In the genomic region with DNA sequence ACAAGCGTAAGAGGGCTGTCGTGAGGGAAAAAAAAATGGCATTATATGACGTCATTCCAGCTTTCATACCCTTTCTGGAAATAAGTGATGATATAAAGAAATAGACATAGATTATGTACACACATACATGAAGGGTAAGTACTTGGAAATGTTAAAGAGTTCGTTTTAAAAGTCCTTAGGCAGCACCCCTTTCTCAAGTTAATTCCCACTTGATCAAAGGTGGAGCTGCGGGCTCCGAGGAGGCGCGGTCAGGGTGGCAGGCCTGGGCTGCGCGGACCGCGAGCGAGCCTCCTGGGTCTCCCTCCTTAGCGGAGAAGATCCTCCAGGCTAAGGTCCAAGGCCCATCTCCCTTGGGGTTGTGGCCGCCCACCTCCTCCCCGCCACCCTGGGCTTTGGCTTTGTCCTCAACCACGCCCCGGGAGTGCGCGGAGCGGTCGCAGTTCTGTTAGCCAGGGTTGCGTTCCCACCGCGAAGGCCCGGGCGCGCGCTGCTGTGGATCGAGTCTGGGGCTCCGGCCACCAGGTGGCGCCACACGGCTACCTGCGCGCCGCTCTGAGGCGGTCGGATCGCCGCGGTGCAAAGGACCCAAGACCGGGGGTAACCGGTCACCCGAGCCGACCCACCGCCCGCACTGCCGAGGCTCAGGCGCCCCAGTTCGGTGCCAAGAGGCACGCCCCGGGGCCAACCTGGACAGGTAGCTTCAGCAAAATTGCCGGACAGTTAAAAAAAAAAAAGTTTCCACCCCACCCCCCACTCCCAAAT, we compare ENCODE assay signal across 8 cellular contexts.
DNase-seq lines count a peak whose midpoint lies in the region; ATAC-seq, FAIRE-seq and TF ChIP-seq lines count a peak whose summit lies in the region.

No MANE protein-coding gene starts in this region.

- ATAC-seq in HG03342 (IDR thresholded peaks at IDR 0.05; ENCODE audit: unreplicated experiment): peak; percentile 40

- H3K27ac ChIP-seq in A673 (ENCODE audit: low read depth, low read length, poor library complexity, severe bottlenecking) (no peak overlapping the region), muscle layer of colon (ENCODE audit: low read depth, low read length) (peak overlapping the region; percentile 80)

- DNase-seq in A673 (ENCODE audit: low spot score): peak; percentile 84
- peak; percentile 58 for DNase-seq in GM18507 (ENCODE audit: extremely low spot score, insufficient read length, low read depth)
- peak; percentile 9 for DNase-seq in NOMO-1 treated with DMSO at 0.1 percent for 48 hours (lab: John Stamatoyannopoulos, UW; ENCODE audit: unreplicated experiment)
- DNase-seq in activated T-cell treated with anti-CD3 and anti-CD28 coated beads for 1 hour (ENCODE audit: low read depth): peak; percentile 79
- DNase-seq in epithelial cell of proximal tubule (ENCODE audit: low read depth): no peak
- DNase-seq in stimulated activated CD8-positive, alpha-beta memory T cell treated with anti-CD3 and anti-CD28 coated beads, Interleukin-4, amount 100 ng/mL, for 48 hours: peak; percentile 93

- H3K9ac ChIP-seq in muscle layer of colon (ENCODE audit: low read length): peak overlapping the region; percentile 84

- TF ChIP-seq CTCF in A673 (conservative IDR thresholded peaks at IDR 0.05; ENCODE audit: low read depth, low read length) (peak; percentile 93), epithelial cell of proximal tubule (conservative IDR thresholded peaks at IDR 0.05; ENCODE audit: low read depth, low read length) (peak; percentile 74)

- H3K27me3 ChIP-seq in A673 (replicated peaks; ENCODE audit: insufficient read depth, low read depth, low read length, poor library complexity): no peaks in the 10 kb centered on the region
- H3K27me3 ChIP-seq in muscle layer of colon (ENCODE audit: control insufficient read depth in 1 of 2, insufficient read depth in 2 of 2, low read length in 2 of 2): no peaks in the 10 kb centered on the region

- FAIRE-seq in GM18507 (lab: Jason Lieb, UNC): peak; percentile 65

- CTCF ChIA-PET in A673 (lab: Charles Lee): interaction anchor here (0.5 to 0.7 kb wide), 2 partner anchors 199 to 310 kb away, joined by 3 to 7 read pairs; no protein-coding TSS in a partner anchor

- intact Hi-C loops in A673 (cut with micrococcal nuclease; ENCODE audit: unreplicated experiment): loop anchor here (2.0 kb wide), 2 partner anchors 191 to 299 kb away; no protein-coding TSS in a partner anchor

- no TSS peak for BruUV-seq in A673 (replicated peaks; lab: Mats Ljungman, UMichigan)

- POLR2A ChIA-PET in A673 (lab: Charles Lee; ENCODE audit: low non-redundant PET): no interaction called here

- H3K36me3 ChIP-seq in A673 (ENCODE audit: insufficient read depth, low read length, poor library complexity, severe bottlenecking) (no peaks in the 10 kb centered on the region), muscle layer of colon (ENCODE audit: insufficient read depth, low read length) (no peaks in the 10 kb centered on the region)

- H3K4me3 ChIP-seq in A673 (ENCODE audit: low read depth, low read length, poor library complexity, severe bottlenecking) (peak overlapping the region; percentile 57), epithelial cell of proximal tubule (ENCODE audit: low read depth, low read length) (peak overlapping the region; percentile 60), muscle layer of colon (ENCODE audit: low read depth in 1 of 2, low read length in 2 of 2) (peak overlapping the region; percentile 40 to 56)

- H3K9me3 ChIP-seq in A673 (ENCODE audit: low read depth, low read length, poor library complexity, severe bottlenecking) (no peaks in the 10 kb centered on the region), muscle layer of colon (ENCODE audit: low read length) (no peaks in the 10 kb centered on the region)

- peaks cover 9% of the 10 kb centered on the region for H3K4me1 ChIP-seq in A673 (ENCODE audit: insufficient read depth, low read length, poor library complexity, severe bottlenecking)
- peaks cover 26% of the 10 kb centered on the region for H3K4me1 ChIP-seq in muscle layer of colon (ENCODE audit: insufficient read depth, low read length)
